In genomic region chr18:65990944-65991708, GRCh38 we compare ENCODE assay signal across 23 cellular contexts.
DNase-seq lines count a peak whose midpoint lies in the region; TF ChIP-seq lines count a peak whose summit lies in the region.
"Had no signal": no experiment of that assay in that cellular context is flagged by ENCODE, and none has a peak within 500 bp of the region (broad histone marks: within the 10 kb centered on the region; RNA-seq: fewer than 3 reads in every experiment).

No MANE protein-coding gene starts in this region.

- no peak for TF ChIP-seq CTCF in coronary artery (IDR thresholded peaks at IDR 0.05)

- H3K4me3 Mint-ChIP-seq in T-helper 2 cell treated with Interferon-gamma antibody and Interleukin-4, amounts not matched to agents 5 μg/mL and 100 μg/mL, for 36 hours: no peak overlapping the region
- H3K4me3 Mint-ChIP-seq: activated CD4-positive, alpha-beta memory T cell treated with anti-CD3 and anti-CD28 coated beads, Interleukin-2, amount 10 ng/mL, durations not matched to agents 7 days and 5 days; activated naive CD8-positive, alpha-beta T cell treated with anti-CD3 and anti-CD28 coated beads, Interleukin-2, amount 10 ng/mL, durations not matched to agents 7 days and 5 days; CD4-positive, alpha-beta T cell had no signal

- peaks cover 12% of the 10 kb centered on the region for H3K9me3 Mint-ChIP-seq in T-helper 2 cell treated with Interferon-gamma antibody and Interleukin-4, amounts not matched to agents 5 μg/mL and 100 μg/mL, for 36 hours
- H3K9me3 Mint-ChIP-seq: activated naive CD8-positive, alpha-beta T cell treated with anti-CD3 and anti-CD28 coated beads, Interleukin-2, amount 10 ng/mL, durations not matched to agents 7 days and 5 days; CD4-positive, alpha-beta T cell had no signal

- no peaks in the 10 kb centered on the region for H3K36me3 Mint-ChIP-seq in T-helper 2 cell treated with Interferon-gamma antibody and Interleukin-4, amounts not matched to agents 5 μg/mL and 100 μg/mL, for 36 hours (ENCODE audit: low read depth)
- H3K36me3 Mint-ChIP-seq: activated naive CD8-positive, alpha-beta T cell treated with anti-CD3 and anti-CD28 coated beads, Interleukin-2, amount 10 ng/mL, durations not matched to agents 7 days and 5 days had no signal

- peak overlapping the region; percentile 68 for H3K9ac ChIP-seq in SK-N-MC (ENCODE audit: insufficient read length)

- H3K4me3 ChIP-seq in SK-N-MC (peak overlapping the region; percentile 66), coronary artery (no peak overlapping the region)
- H3K4me3 ChIP-seq: HAP-1, left ventricle myocardium inferior, upper lobe of left lung had no signal

- no peaks in the 10 kb centered on the region for H3K9me3 ChIP-seq in SK-N-MC (ENCODE audit: low read depth, low read length)
- H3K9me3 ChIP-seq: HAP-1, left ventricle myocardium inferior, upper lobe of left lung had no signal

- no peak overlapping the region for H3K27ac Mint-ChIP-seq in T-helper 2 cell treated with Interferon-gamma antibody and Interleukin-4, amounts not matched to agents 5 μg/mL and 100 μg/mL, for 36 hours
- H3K27ac Mint-ChIP-seq: activated CD4-positive, alpha-beta memory T cell treated with anti-CD3 and anti-CD28 coated beads, Interleukin-2, amount 10 ng/mL, durations not matched to agents 7 days and 5 days; activated naive CD8-positive, alpha-beta T cell treated with anti-CD3 and anti-CD28 coated beads, Interleukin-2, amount 10 ng/mL, durations not matched to agents 7 days and 5 days; CD4-positive, alpha-beta T cell had no signal

- peak overlapping the region; percentile 99 for H3K27ac ChIP-seq in SK-N-MC
- H3K27ac ChIP-seq in coronary artery: no peak overlapping the region
- H3K27ac ChIP-seq: epithelial cell of prostate, left ventricle myocardium inferior, RWPE1, upper lobe of left lung had no signal

- DNase-seq in CD1c-positive myeloid dendritic cell (ENCODE audit: extremely low spot score): peak; percentile 10
- peak; percentile 50 for DNase-seq in LHCN-M2 (ENCODE audit: low read depth)
- peak; percentile 75 for DNase-seq in NCI-H748 (lab: John Stamatoyannopoulos, UW; ENCODE audit: unreplicated experiment)
- DNase-seq in SK-N-MC (ENCODE audit: low read depth, low spot score): peak; percentile 61
- DNase-seq in T-helper 2 cell treated with Interferon-gamma antibody and Interleukin-4, amounts not matched to agents 5 μg/mL and 100 μg/mL, for 36 hours (ENCODE audit: low spot score): no peak
- no peak for DNase-seq in germinal center (ENCODE audit: low spot score)
- DNase-seq in coronary artery (ENCODE audit: low spot score): no peak
- DNase-seq: activated CD4-positive, alpha-beta memory T cell treated with anti-CD3 and anti-CD28 coated beads, Interleukin-2, amount 10 ng/mL, durations not matched to agents 7 days and 5 days; activated effector memory CD4-positive, alpha-beta T cell treated with Interleukin-2 at 50 U/mL for 16 hours; activated naive CD8-positive, alpha-beta T cell treated with anti-CD3 and anti-CD28 coated beads, Interleukin-2, amount 10 ng/mL, durations not matched to agents 7 days and 5 days; CD4-positive, alpha-beta T cell; DMS153; GF-D8; KBM-7; left ventricle myocardium inferior; NCI-H82; posterior cingulate gyrus; stimulated activated CD4-positive, alpha-beta T cell treated with anti-CD3 and anti-CD28 coated beads, Interleukin-15, amount 100 ng/mL, for 24 hours; T-helper 9 cell; upper lobe of left lung had no signal

- no peaks in the 10 kb centered on the region for H3K36me3 ChIP-seq in SK-N-MC (ENCODE audit: insufficient read depth, low read length)
- H3K36me3 ChIP-seq: HAP-1, left ventricle myocardium inferior, upper lobe of left lung had no signal

- no peaks in the 10 kb centered on the region for H3K27me3 Mint-ChIP-seq in T-helper 2 cell treated with Interferon-gamma antibody and Interleukin-4, amounts not matched to agents 5 μg/mL and 100 μg/mL, for 36 hours (ENCODE audit: low read depth)
- H3K27me3 Mint-ChIP-seq: activated CD4-positive, alpha-beta memory T cell treated with anti-CD3 and anti-CD28 coated beads, Interleukin-2, amount 10 ng/mL, durations not matched to agents 7 days and 5 days; activated naive CD8-positive, alpha-beta T cell treated with anti-CD3 and anti-CD28 coated beads, Interleukin-2, amount 10 ng/mL, durations not matched to agents 7 days and 5 days; CD4-positive, alpha-beta T cell had no signal

- no peaks in the 10 kb centered on the region for H3K4me1 Mint-ChIP-seq in T-helper 2 cell treated with Interferon-gamma antibody and Interleukin-4, amounts not matched to agents 5 μg/mL and 100 μg/mL, for 36 hours (ENCODE audit: low read depth)
- H3K4me1 Mint-ChIP-seq: activated CD4-positive, alpha-beta memory T cell treated with anti-CD3 and anti-CD28 coated beads, Interleukin-2, amount 10 ng/mL, durations not matched to agents 7 days and 5 days; activated naive CD8-positive, alpha-beta T cell treated with anti-CD3 and anti-CD28 coated beads, Interleukin-2, amount 10 ng/mL, durations not matched to agents 7 days and 5 days had no signal

Comparison
In these comparisons a context has a peak if more than half of its experiments do, and no peak if none do; other contexts are left out.
1. DNase-seq: peak in CD1c-positive myeloid dendritic cell (single experiment), LHCN-M2 (single experiment), NCI-H748 (single experiment) and SK-N-MC (single experiment); none in T-helper 2 cell treated with Interferon-gamma antibody and Interleukin-4, amounts not matched to agents 5 μg/mL and 100 μg/mL, for 36 hours (single experiment), germinal center (single experiment) and coronary artery (single experiment).